In genomic region chr12:5168148-5168547, GRCh38 we compare ENCODE assay signal across 32 cellular contexts.
"Had no signal": no experiment of that assay in that cellular context is flagged by ENCODE, and none has a peak within 500 bp of the region (broad histone marks: within the 10 kb centered on the region; RNA-seq: fewer than 3 reads in every experiment).

No MANE protein-coding gene starts in this region.

- H3K4me1 Mint-ChIP-seq: naive B cell, natural killer cell had no signal

- H3K4me2 ChIP-seq: hepatocyte had no signal

- H3K27ac ChIP-seq: heart right ventricle, hepatocyte, left lung, lower lobe of right lung, pancreas, prostate gland, suprapubic skin, thoracic aorta, tibial artery, upper lobe of right lung, vagina had no signal

- DNase-seq: heart right ventricle; kidney; left colon; lower lobe of right lung; mammary epithelial cell; mesenchymal stem cell; naive B cell; natural killer cell; nephron progenitor cell; nucleus accumbens; pancreas; posterior cingulate gyrus; retina; right cardiac atrium; stimulated activated CD4-positive, alpha-beta T cell treated with anti-CD3 and anti-CD28 coated beads, Interleukin-12 subunit alpha, Interleukin-12 subunit beta, amount 100 ng/mL, for 4 hours; stimulated activated CD4-positive, alpha-beta T cell treated with anti-CD3 and anti-CD28 coated beads, Interleukin-15, amount 100 ng/mL, for 24 hours; stimulated activated CD4-positive, alpha-beta T cell treated with anti-CD3 and anti-CD28 coated beads, Interleukin-2, amount 100 ng/mL, for 24 hours; stimulated activated CD4-positive, alpha-beta T cell treated with anti-CD3 and anti-CD28 coated beads, Interleukin-4, amount 100 ng/mL, for 1 hour; stimulated activated naive CD4-positive, alpha-beta T cell; tibial artery; trophoblast cell; upper lobe of right lung had no signal

- H3K27ac Mint-ChIP-seq: mesothelial cell of epicardium; natural killer cell; stimulated activated naive CD8-positive, alpha-beta T cell treated with anti-CD3 and anti-CD28 coated beads, Interleukin-15, Interleukin-2, amounts not matched to agents 100 ng/mL and 50 ng/mL, for 24 hours had no signal

- H3K4me3 ChIP-seq: heart right ventricle, hepatocyte, left lung, lower lobe of right lung, pancreas, prostate gland, skin epidermis, suprapubic skin, thoracic aorta, tibial artery, upper lobe of right lung, vagina had no signal

- H3K36me3 ChIP-seq: heart right ventricle, left lung, lower lobe of right lung, pancreas, prostate gland, suprapubic skin, thoracic aorta, tibial artery, upper lobe of right lung, vagina had no signal

- H2AFZ ChIP-seq: hepatocyte had no signal

- ATAC-seq: heart right ventricle, left colon, left lung, lower lobe of right lung, natural killer cell, pancreas, right cardiac atrium, sciatic nerve, upper lobe of right lung had no signal

- H3K9me3 Mint-ChIP-seq: mesothelial cell of epicardium; naive B cell; natural killer cell; nephron progenitor cell; stimulated activated naive CD8-positive, alpha-beta T cell treated with anti-CD3 and anti-CD28 coated beads, Interleukin-15, Interleukin-2, amounts not matched to agents 100 ng/mL and 50 ng/mL, for 24 hours had no signal

- H3K36me3 Mint-ChIP-seq: mesothelial cell of epicardium, naive B cell, natural killer cell had no signal

- H3K4me3 Mint-ChIP-seq: mesothelial cell of epicardium; naive B cell; natural killer cell; nephron progenitor cell; stimulated activated naive CD8-positive, alpha-beta T cell treated with anti-CD3 and anti-CD28 coated beads, Interleukin-15, Interleukin-2, amounts not matched to agents 100 ng/mL and 50 ng/mL, for 24 hours had no signal

- H3K27me3 ChIP-seq: hepatocyte, tibial artery, vagina had no signal

- H3K9me3 ChIP-seq: heart right ventricle, left lung, lower lobe of right lung, pancreas, prostate gland, suprapubic skin, thoracic aorta, tibial artery, upper lobe of right lung, vagina had no signal

- FAIRE-seq: kidney, pancreas had no signal

- H3K79me2 ChIP-seq: hepatocyte had no signal

- H3K4me1 ChIP-seq: left lung, lower lobe of right lung, pancreas, prostate gland, suprapubic skin, upper lobe of right lung had no signal
